In genomic region chr9:100066539-100066938, GRCh38 we compare ENCODE assay signal across 7 cellular contexts. TPM values are rescaled to one million over a fixed set of nuclear protein-coding genes. Genes with fewer than 3 reads are reported as not detected.
DNase-seq lines count a peak whose midpoint lies in the region; ATAC-seq, FAIRE-seq and TF ChIP-seq lines count a peak whose summit lies in the region.

No MANE protein-coding gene starts in this region.

- POLR2A ChIA-PET in activated B cell treated with CpG ODN at 0.5 μM for 24 hours (lab: Charles Lee), result interaction anchor here (1.0 kb wide), 1 partner anchor 18 kb away, joined by 3 read pairs; no protein-coding TSS in a partner anchor

- 44 to 80% methylated on average over 1 to 2 of the region's 2 CpGs for whole genome bisulfite sequencing in esophagus squamous epithelium, 2 donors

- no peaks in the 10 kb centered on the region for H3K36me3 ChIP-seq in esophagus squamous epithelium

- peaks cover 8% of the 10 kb centered on the region for H3K36me3 Mint-ChIP-seq in activated B cell treated with CpG ODN at 0.5 μM for 24 hours (ENCODE audit: low read depth)

- no peak overlapping the region for H3K4me3 ChIP-seq in esophagus squamous epithelium

- peaks cover 45% of the 10 kb centered on the region for H3K4me1 Mint-ChIP-seq in activated B cell treated with CpG ODN at 0.5 μM for 24 hours

- intact Hi-C loops in activated B cell treated with CpG ODN at 0.5 μM for 24 hours (cut with micrococcal nuclease), result no loop called here
- intact Hi-C loops in sciatic nerve (cut with DNase I), result no loop called here
- intact Hi-C loops in esophagus squamous epithelium (cut with DNase I), result no loop called here

- peak overlapping the region in 2 of 4 donors; percentile 2 to 4 for H3K27ac ChIP-seq in esophagus squamous epithelium

- no peaks in the 10 kb centered on the region for H3K27me3 ChIP-seq in esophagus squamous epithelium

- H3K27me3 Mint-ChIP-seq in activated B cell treated with CpG ODN at 0.5 μM for 24 hours, result no peaks in the 10 kb centered on the region

- CTCF ChIA-PET in activated B cell treated with CpG ODN at 0.5 μM for 24 hours (lab: Charles Lee), result no interaction called here

- H3K27ac Mint-ChIP-seq in activated B cell treated with CpG ODN at 0.5 μM for 24 hours, result peak overlapping the region; percentile 27

- peak overlapping the region; percentile 28 for H3K4me3 Mint-ChIP-seq in activated B cell treated with CpG ODN at 0.5 μM for 24 hours

- no peaks in the 10 kb centered on the region for H3K9me3 ChIP-seq in esophagus squamous epithelium

- H3K9me3 Mint-ChIP-seq in activated B cell treated with CpG ODN at 0.5 μM for 24 hours, result no peaks in the 10 kb centered on the region

- H3K4me1 ChIP-seq in esophagus squamous epithelium, result peaks cover 0 to 39% (median 2%) of the 10 kb centered on the region in 3 donors

- TF ChIP-seq POLR2A in esophagus squamous epithelium (IDR thresholded peaks at IDR 0.05), result no peak

- TF ChIP-seq CTCF in activated B cell treated with CpG ODN at 0.5 μM for 24 hours (IDR thresholded peaks at IDR 0.05), result no peak
- no peak for TF ChIP-seq CTCF in esophagus squamous epithelium (IDR thresholded peaks at IDR 0.05)

- peak; percentile 94 for FAIRE-seq in GM19239 (lab: Jason Lieb, UNC)

- ATAC-seq in HG03066 (IDR thresholded peaks at IDR 0.05; ENCODE audit: low read depth, unreplicated experiment) (peak; percentile 94), activated B cell treated with CpG ODN at 0.5 μM for 24 hours (ENCODE audit: low read depth) (peak; percentile 66), sciatic nerve (peak; percentile 79)

- DNase-seq in GM19239 (ENCODE audit: insufficient read length, low spot score) (peak; percentile 67), activated B cell treated with CpG ODN at 0.5 μM for 24 hours (no peak), sciatic nerve (ENCODE audit: low spot score) (no peak), kidney glomerular epithelial cell (lab: John Stamatoyannopoulos, UW) (no peak), esophagus squamous epithelium (lab: John Stamatoyannopoulos, UW) (no peak), HPDE6-E6E7 (ENCODE audit: extremely low spot score) (no peak)

RNA-seq across cellular contexts. Expression of gene ERP44, which starts 32.3 kb away (rescaled TPM):
- 14.8 and 16.5 TPM in 2 replicates for total RNA-seq in activated B cell treated with CpG ODN at 0.5 μM for 24 hours
- 15.9 TPM for total RNA-seq in sciatic nerve
- 10 to 100 TPM; 13.5 to 19.2 (median 16.3) TPM for total RNA-seq in esophagus squamous epithelium

RNA-seq across cellular contexts. Expression of gene INVS, which starts 32.5 kb away (rescaled TPM):
- total RNA-seq in activated B cell treated with CpG ODN at 0.5 μM for 24 hours, result 26.7 and 34.0 TPM in 2 replicates
- total RNA-seq in sciatic nerve, result 32.4 TPM
- 10 to 100 TPM in 3 of 4 donors, 1 to 10 TPM in 1; 8.9 to 24.4 (median 13.3) TPM for total RNA-seq in esophagus squamous epithelium
